Comparison of ENCODE assay signal across 9 cellular contexts in the genomic region with DNA sequence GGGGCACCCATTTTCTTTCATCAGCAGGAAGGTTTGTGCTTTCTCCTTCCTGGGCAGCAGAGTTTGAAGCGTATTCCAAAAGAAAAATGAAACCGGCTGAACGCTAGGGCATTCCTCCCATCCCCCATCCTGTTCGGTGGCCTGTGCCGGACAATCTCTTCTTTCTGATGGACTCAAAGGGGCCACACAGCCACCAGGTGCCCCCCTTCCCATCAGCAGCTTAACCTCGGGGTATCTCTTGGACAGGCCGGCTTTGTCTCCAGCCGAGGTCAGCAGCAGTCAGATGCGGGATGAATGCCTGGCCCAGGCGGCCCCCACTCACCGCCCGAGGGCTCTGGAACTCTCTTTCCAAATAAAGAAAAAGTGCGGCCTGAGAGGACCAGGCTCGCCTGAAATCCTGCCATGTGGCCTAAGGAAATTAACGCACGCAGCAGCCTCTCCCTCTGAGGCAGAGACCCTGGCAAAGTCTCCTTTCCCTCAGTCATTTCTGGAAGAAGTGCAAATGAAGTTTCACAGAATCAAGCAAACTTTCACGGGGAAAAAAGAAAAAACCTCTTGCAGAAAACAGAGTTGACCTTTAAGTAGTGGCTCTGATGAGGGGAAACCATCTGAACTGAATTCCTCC.
DNase-seq lines count a peak whose midpoint lies in the region; ATAC-seq, FAIRE-seq and TF ChIP-seq lines count a peak whose summit lies in the region.
"Had no signal": no experiment of that assay in that cellular context is flagged by ENCODE, and none has a peak within 500 bp of the region (broad histone marks: within the 10 kb centered on the region; RNA-seq: fewer than 3 reads in every experiment).

No MANE protein-coding gene starts in this region.

- peak overlapping the region; percentile 99 for H3K18ac ChIP-seq in IMR-90 (ENCODE audit: low read depth, low read length)

- CTCF ChIA-PET in IMR-90 (lab: Yijun Ruan, JAX) (interaction anchor here (0.8 kb wide), 1 partner anchor 64 kb away, joined by 3 read pairs; no protein-coding TSS in a partner anchor), GM12878 (lab: Yijun Ruan, JAX) (interaction anchor here (1.7 kb wide), 1 partner anchor 15 kb away, joined by 4 read pairs; no protein-coding TSS in a partner anchor)

- H3K79me1 ChIP-seq in IMR-90 (ENCODE audit: low read depth in 1 of 2, low read length in 2 of 2) = peaks cover 12 to 70% of the 10 kb centered on the region in 2 experiments; a peak in 3 of 4 replicates

- peak overlapping the region; percentile 71 for H2BK20ac ChIP-seq in IMR-90 (ENCODE audit: low read depth, low read length)

- no peaks in the 10 kb centered on the region for H3K9me3 ChIP-seq in IMR-90 (ENCODE audit: control insufficient read depth, insufficient read depth, low read length)
- no peaks in the 10 kb centered on the region for H3K9me3 ChIP-seq in GM12878 (replicated peaks; ENCODE audit: control insufficient read depth, insufficient read depth, low read length)
- H3K9me3 ChIP-seq: HAP-1 had no signal

- intact Hi-C loops in IMR-90 (cut with micrococcal nuclease) (loop anchor here (1.0 kb wide), 2 partner anchors 55 to 67 kb away; no protein-coding TSS in a partner anchor), GM12878 (cut with micrococcal nuclease; ENCODE audit: unreplicated experiment) (loop anchor here (5.0 kb wide), 1 partner anchor 163 kb away; no protein-coding TSS in a partner anchor)

- H3K4me3 ChIP-seq in AG10803 (ENCODE audit: low read length) (peak overlapping the region; percentile 61), IMR-90 (ENCODE audit: insufficient read depth, low read depth, low read length) (peak overlapping the region; percentile 15), GM12878 (peak overlapping the region; percentile 62)
- H3K4me3 ChIP-seq: HAP-1 had no signal

- peak; percentile 31 for DNase-seq in AG10803 (ENCODE audit: low read depth)
- peak; percentile 40 for DNase-seq in IMR-90
- DNase-seq in GM12878 (ENCODE audit: low read depth, low spot score) = no peak
- no peak for DNase-seq in stimulated activated naive CD8-positive, alpha-beta T cell treated with anti-CD3 and anti-CD28 coated beads, Interleukin-15, amount 100 ng/mL, for 72 hours

- H3K4ac ChIP-seq in IMR-90 (ENCODE audit: low read depth, low read length) = peak overlapping the region; percentile 100

- H3K27ac Mint-ChIP-seq in stimulated activated naive CD8-positive, alpha-beta T cell treated with anti-CD3 and anti-CD28 coated beads, Interleukin-15, amount 100 ng/mL, for 72 hours = peak overlapping the region; percentile 81 to 98

- TF ChIP-seq POLR2A in IMR-90 (IDR thresholded peaks at IDR 0.05; ENCODE audit: low read depth, low read length) (peak; percentile 74; the same call in 1 of the 2 replicates), GM12878 (IDR thresholded peaks at IDR 0.05; ENCODE audit: low read depth, low read length) (no peak)

- peak overlapping the region; percentile 87 to 89 for H4K8ac ChIP-seq in IMR-90 (ENCODE audit: low read depth in 2 of 2, low read length in 2 of 2)

- H3K9ac ChIP-seq in IMR-90 (ENCODE audit: low read depth, low read length) (peak overlapping the region; percentile 85), GM12878 (ENCODE audit: control insufficient read depth, insufficient read depth, low read length) (peak overlapping the region; percentile 75)

- H3K36me3 ChIP-seq in IMR-90 (ENCODE audit: control insufficient read depth, insufficient read depth, low read length) (peaks cover 12% of the 10 kb centered on the region; the same call in 1 of the 2 replicates), GM12878 (ENCODE audit: control insufficient read depth in 2 of 2, insufficient read depth in 2 of 2, low read length in 1 of 2) (peaks cover 0 to 5% of the 10 kb centered on the region in 2 experiments; a peak in 3 of 4 replicates)
- H3K36me3 ChIP-seq: HAP-1 had no signal

- BruUV-seq in IMR-90 (replicated peaks; lab: Mats Ljungman, UMichigan) = TSS peak; percentile 52
- TSS peak; percentile 41 for BruUV-seq in GM12878 (replicated peaks; lab: Mats Ljungman, UMichigan)

- H3K4me1 ChIP-seq in IMR-90 (ENCODE audit: control insufficient read depth, insufficient read depth, low read length) (peaks cover 54% of the 10 kb centered on the region), GM12878 (ENCODE audit: control insufficient read depth, insufficient read depth, low read length) (peaks cover 52% of the 10 kb centered on the region)

- no peak for TF ChIP-seq EP300 in GM12878 (IDR thresholded peaks at IDR 0.05; ENCODE audit: borderline replicate concordance in 1 of 2, control insufficient read depth in 1 of 2, low read depth in 2 of 2, low read length in 2 of 2)

- in situ Hi-C loops in IMR-90 (cut with MboI; ENCODE audit: low sequenced_read_pairs) (loop anchor here (5.0 kb wide), 1 partner anchor 68 kb away; a partner anchor contains a TSS), GM12878 (cut with MboI) (loop anchor here (5.0 kb wide), 1 partner anchor 63 kb away; no protein-coding TSS in a partner anchor)

- H3K4me2 ChIP-seq in IMR-90 (ENCODE audit: low read depth, low read length) (peak overlapping the region; percentile 77), GM12878 (ENCODE audit: control insufficient read depth, insufficient read depth) (peak overlapping the region; percentile 87)

- H3K79me2 ChIP-seq in GM12878 (ENCODE audit: control insufficient read depth, insufficient read depth, low read length) = peaks cover 14% of the 10 kb centered on the region

- WGBS in IMR-90 (ENCODE audit: extremely low coverage in 2 of 2, insufficient read length in 1 of 2), 2 experiments = 7% methylated on average over 8 of the region's 17 CpGs; no CpG with 5 or more reads in 1 of the 2 experiments
- 6% methylated on average over 17 of the region's 17 CpGs for WGBS in GM12878 (ENCODE audit: insufficient coverage, insufficient replicate concordance, low lambda C conversion rate, missing lambda C conversion rate)

- peak overlapping the region; percentile 81 to 96 for H3K4me3 Mint-ChIP-seq in stimulated activated naive CD8-positive, alpha-beta T cell treated with anti-CD3 and anti-CD28 coated beads, Interleukin-15, amount 100 ng/mL, for 72 hours

- dilution Hi-C loops in IMR-90 (cut with HindIII; ENCODE audit: low sequenced_read_pairs, unreplicated experiment) = no loop called here

- peak overlapping the region; percentile 97 for H3K56ac ChIP-seq in IMR-90 (ENCODE audit: extremely low read depth, insufficient read depth, low read length)

- H2AFZ ChIP-seq in IMR-90 (replicated peaks; ENCODE audit: low read length, poor library complexity) = peak overlapping the region; percentile 64
- peak overlapping the region; percentile 46; the same call in 1 of the 2 replicates for H2AFZ ChIP-seq in GM12878 (ENCODE audit: control insufficient read depth, low read depth, low read length)

- peak overlapping the region; percentile 96 for H3K23ac ChIP-seq in IMR-90 (ENCODE audit: low read depth, low read length)

- H2AK5ac ChIP-seq in IMR-90 (ENCODE audit: low read depth, low read length) = peak overlapping the region; percentile 98

- peak overlapping the region; percentile 96 for H2BK120ac ChIP-seq in IMR-90 (ENCODE audit: low read depth, low read length)

- H3K27me3 ChIP-seq in IMR-90 (ENCODE audit: control insufficient read depth, insufficient read depth, low read length) (no peaks in the 10 kb centered on the region), GM12878 (replicated peaks in 1 of 2; ENCODE audit: control insufficient read depth in 2 of 2, insufficient read depth in 2 of 2, low read length in 1 of 2) (no peaks in the 10 kb centered on the region), layer of hippocampus (ENCODE audit: control insufficient read depth, insufficient read depth, low read length) (no peaks in the 10 kb centered on the region)

- H3K27ac ChIP-seq in IMR-90 (ENCODE audit: insufficient read depth, low read length) (peak overlapping the region; percentile 98), GM12878 (ENCODE audit: control insufficient read depth, insufficient read depth) (peak overlapping the region; percentile 91), layer of hippocampus (ENCODE audit: low read depth, low read length) (peak overlapping the region; percentile 98)

- peak; percentile 6 for ATAC-seq in IMR-90 (ENCODE audit: low read depth)
- no peak for ATAC-seq in GM12878
- no peak for ATAC-seq in stimulated activated naive CD8-positive, alpha-beta T cell treated with anti-CD3 and anti-CD28 coated beads, Interleukin-15, amount 100 ng/mL, for 72 hours
- no peak for ATAC-seq in GM18498 (IDR thresholded peaks at IDR 0.05; ENCODE audit: unreplicated experiment)
- ATAC-seq in GM18873 (IDR thresholded peaks at IDR 0.05; ENCODE audit: low FRiP score, unreplicated experiment) = no peak
- ATAC-seq in GM19035 (IDR thresholded peaks at IDR 0.05; ENCODE audit: unreplicated experiment) = no peak

- H2BK15ac ChIP-seq in IMR-90 (ENCODE audit: low read depth, low read length) = peak overlapping the region; percentile 87; the same call in 2 of the 3 replicates

- H3K14ac ChIP-seq in IMR-90 (replicated peaks; ENCODE audit: low read depth, low read length) = peak overlapping the region; percentile 99

- peak overlapping the region; percentile 99 for H2AK9ac ChIP-seq in IMR-90 (replicated peaks; ENCODE audit: low read depth, low read length, poor library complexity)

- H3K4me1 Mint-ChIP-seq in stimulated activated naive CD8-positive, alpha-beta T cell treated with anti-CD3 and anti-CD28 coated beads, Interleukin-15, amount 100 ng/mL, for 72 hours = peaks cover 92% of the 10 kb centered on the region

- H2BK5ac ChIP-seq in IMR-90 (ENCODE audit: low read depth, low read length, poor library complexity, severe bottlenecking) = peak overlapping the region; percentile 96

- no peaks in the 10 kb centered on the region for H3K9me3 Mint-ChIP-seq in stimulated activated naive CD8-positive, alpha-beta T cell treated with anti-CD3 and anti-CD28 coated beads, Interleukin-15, amount 100 ng/mL, for 72 hours

- H4K91ac ChIP-seq in IMR-90 (ENCODE audit: insufficient read depth, low read depth, low read length) = peak overlapping the region; percentile 99

- POLR2A ChIA-PET in IMR-90 (lab: Charles Lee; ENCODE audit: unreplicated experiment) (interaction anchor here (0.5 to 0.9 kb wide), 2 partner anchors 20 to 26 kb away, joined by 3 read pairs; no protein-coding TSS in a partner anchor), GM12878 (lab: Charles Lee) (no interaction called here)

- TF ChIP-seq RAD21 in IMR-90 (IDR thresholded peaks at IDR 0.05; ENCODE audit: low read length) (no peak), GM12878 (IDR thresholded peaks at IDR 0.05; ENCODE audit: insufficient read depth, low read depth, low read length) (no peak)

- peak overlapping the region; percentile 98 for H4K5ac ChIP-seq in IMR-90 (ENCODE audit: low read depth, low read length)

- SMC1A ChIA-PET in GM12878 (lab: Charles Lee; ENCODE audit: uncharacterized antibody, unreplicated experiment) = interaction anchor here (1.0 to 1.8 kb wide), 6 partner anchors 15 to 65 kb away, joined by 3 to 5 read pairs (median 3); no protein-coding TSS in a partner anchor

- peaks cover 21% of the 10 kb centered on the region for H3K9me1 ChIP-seq in IMR-90 (ENCODE audit: insufficient read depth, low read length)

- TF ChIP-seq CTCF in AG10803 (conservative IDR thresholded peaks at IDR 0.05; ENCODE audit: low read length) (no peak), IMR-90 (conservative IDR thresholded peaks at IDR 0.05; ENCODE audit: low read depth, low read length) (no peak), GM12878 (IDR thresholded peaks at IDR 0.05 in 2 of 3, conservative IDR thresholded peaks at IDR 0.05 in 1 of 3; ENCODE audit: control insufficient read depth in 2 of 3, extremely low read depth in 1 of 3, insufficient read depth in 1 of 3, low read depth in 3 of 3, low read length in 3 of 3) (no peak)

- RAD21 ChIA-PET in GM12878 (lab: Charles Lee; ENCODE audit: unreplicated experiment) = interaction anchor here (1.3 to 1.9 kb wide), 3 partner anchors 65 to 159 kb away, joined by 3 to 6 read pairs (median 4); a partner anchor contains a TSS

- no peak for FAIRE-seq in GM12878 (lab: Jason Lieb, UNC)

- H4K20me1 ChIP-seq in IMR-90 (ENCODE audit: insufficient read depth, low read length) = peaks cover 20% of the 10 kb centered on the region
- no peaks in the 10 kb centered on the region for H4K20me1 ChIP-seq in GM12878 (ENCODE audit: control insufficient read depth, insufficient read depth)

- no peaks in the 10 kb centered on the region for H3K27me3 Mint-ChIP-seq in stimulated activated naive CD8-positive, alpha-beta T cell treated with anti-CD3 and anti-CD28 coated beads, Interleukin-15, amount 100 ng/mL, for 72 hours

Comparison
In these comparisons a context has a peak if more than half of its experiments do, and no peak if none do; other contexts are left out.
1. DNase-seq: peak in AG10803 (single experiment) and IMR-90 (single experiment); none in GM12878 (single experiment) and stimulated activated naive CD8-positive, alpha-beta T cell treated with anti-CD3 and anti-CD28 coated beads, Interleukin-15, amount 100 ng/mL, for 72 hours (0 of 2).
2. Peak in every context shown above with its lines, with median percentiles within 50 percentile points of each other: H3K4me3 ChIP-seq and H3K27ac ChIP-seq.